ENCODE assay signal across 2 cellular contexts in the genomic region with DNA sequence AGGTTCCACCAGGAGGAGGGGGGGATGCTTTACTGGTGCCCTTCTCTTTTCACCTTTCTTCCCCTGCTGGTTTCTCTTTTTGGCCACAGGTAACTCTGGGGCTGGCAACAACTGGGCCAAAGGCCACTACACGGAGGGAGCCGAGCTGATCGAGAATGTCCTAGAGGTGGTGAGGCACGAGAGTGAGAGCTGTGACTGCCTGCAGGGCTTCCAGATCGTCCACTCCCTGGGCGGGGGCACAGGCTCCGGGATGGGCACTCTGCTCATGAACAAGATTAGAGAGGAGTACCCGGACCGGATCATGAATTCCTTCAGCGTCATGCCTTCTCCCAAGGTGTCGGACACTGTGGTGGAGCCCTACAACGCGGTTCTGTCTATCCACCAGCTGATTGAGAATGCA.
TF ChIP-seq lines count a peak whose summit lies in the region.

No MANE protein-coding gene starts in this region.

TF ChIP-seq in IMR-90, 13 proteins besides CTCF, POLR2A, EP300 and RAD21:
- no peak for TF ChIP-seq BHLHE40 (IDR thresholded peaks at IDR 0.05; ENCODE audit: low read depth, low read length)
- TF ChIP-seq RFX5 (IDR thresholded peaks at IDR 0.05; ENCODE audit: low read depth, low read length): no peak
- TF ChIP-seq NFE2L2 (IDR thresholded peaks at IDR 0.05; ENCODE audit: low read depth, low read length): no peak
- TF ChIP-seq SMC3 (IDR thresholded peaks at IDR 0.05; ENCODE audit: low read depth, low read length): no peak
- TF ChIP-seq, protein P1, sequence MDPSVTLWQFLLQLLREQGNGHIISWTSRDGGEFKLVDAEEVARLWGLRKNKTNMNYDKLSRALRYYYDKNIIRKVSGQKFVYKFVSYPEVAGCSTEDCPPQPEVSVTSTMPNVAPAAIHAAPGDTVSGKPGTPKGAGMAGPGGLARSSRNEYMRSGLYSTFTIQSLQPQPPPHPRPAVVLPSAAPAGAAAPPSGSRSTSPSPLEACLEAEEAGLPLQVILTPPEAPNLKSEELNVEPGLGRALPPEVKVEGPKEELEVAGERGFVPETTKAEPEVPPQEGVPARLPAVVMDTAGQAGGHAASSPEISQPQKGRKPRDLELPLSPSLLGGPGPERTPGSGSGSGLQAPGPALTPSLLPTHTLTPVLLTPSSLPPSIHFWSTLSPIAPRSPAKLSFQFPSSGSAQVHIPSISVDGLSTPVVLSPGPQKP (IDR thresholded peaks at IDR 0.05; ENCODE audit: borderline replicate concordance, low read depth, low read length): no peak
- TF ChIP-seq, protein P2, sequence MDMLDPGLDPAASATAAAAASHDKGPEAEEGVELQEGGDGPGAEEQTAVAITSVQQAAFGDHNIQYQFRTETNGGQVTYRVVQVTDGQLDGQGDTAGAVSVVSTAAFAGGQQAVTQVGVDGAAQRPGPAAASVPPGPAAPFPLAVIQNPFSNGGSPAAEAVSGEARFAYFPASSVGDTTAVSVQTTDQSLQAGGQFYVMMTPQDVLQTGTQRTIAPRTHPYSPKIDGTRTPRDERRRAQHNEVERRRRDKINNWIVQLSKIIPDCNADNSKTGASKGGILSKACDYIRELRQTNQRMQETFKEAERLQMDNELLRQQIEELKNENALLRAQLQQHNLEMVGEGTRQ (IDR thresholded peaks at IDR 0.05; ENCODE audit: low read depth, low read length): no peak
- no peak for TF ChIP-seq RCOR1 (IDR thresholded peaks at IDR 0.05; ENCODE audit: insufficient replicate concordance, low read length)
- TF ChIP-seq CEBPB (IDR thresholded peaks at IDR 0.05; ENCODE audit: low read depth, low read length): no peak

TF ChIP-seq in HepG2, 621 proteins besides CTCF, POLR2A, EP300 and RAD21 (continues in another document):
- TF ChIP-seq SRSF1 (optimal IDR thresholded peaks at IDR 0.05; ENCODE audit: low read depth, low read length): peak; percentile 7
- no peak for TF ChIP-seq THAP11 (CRISPR knock-in tag; IDR thresholded peaks at IDR 0.05)
- TF ChIP-seq, protein P3, sequence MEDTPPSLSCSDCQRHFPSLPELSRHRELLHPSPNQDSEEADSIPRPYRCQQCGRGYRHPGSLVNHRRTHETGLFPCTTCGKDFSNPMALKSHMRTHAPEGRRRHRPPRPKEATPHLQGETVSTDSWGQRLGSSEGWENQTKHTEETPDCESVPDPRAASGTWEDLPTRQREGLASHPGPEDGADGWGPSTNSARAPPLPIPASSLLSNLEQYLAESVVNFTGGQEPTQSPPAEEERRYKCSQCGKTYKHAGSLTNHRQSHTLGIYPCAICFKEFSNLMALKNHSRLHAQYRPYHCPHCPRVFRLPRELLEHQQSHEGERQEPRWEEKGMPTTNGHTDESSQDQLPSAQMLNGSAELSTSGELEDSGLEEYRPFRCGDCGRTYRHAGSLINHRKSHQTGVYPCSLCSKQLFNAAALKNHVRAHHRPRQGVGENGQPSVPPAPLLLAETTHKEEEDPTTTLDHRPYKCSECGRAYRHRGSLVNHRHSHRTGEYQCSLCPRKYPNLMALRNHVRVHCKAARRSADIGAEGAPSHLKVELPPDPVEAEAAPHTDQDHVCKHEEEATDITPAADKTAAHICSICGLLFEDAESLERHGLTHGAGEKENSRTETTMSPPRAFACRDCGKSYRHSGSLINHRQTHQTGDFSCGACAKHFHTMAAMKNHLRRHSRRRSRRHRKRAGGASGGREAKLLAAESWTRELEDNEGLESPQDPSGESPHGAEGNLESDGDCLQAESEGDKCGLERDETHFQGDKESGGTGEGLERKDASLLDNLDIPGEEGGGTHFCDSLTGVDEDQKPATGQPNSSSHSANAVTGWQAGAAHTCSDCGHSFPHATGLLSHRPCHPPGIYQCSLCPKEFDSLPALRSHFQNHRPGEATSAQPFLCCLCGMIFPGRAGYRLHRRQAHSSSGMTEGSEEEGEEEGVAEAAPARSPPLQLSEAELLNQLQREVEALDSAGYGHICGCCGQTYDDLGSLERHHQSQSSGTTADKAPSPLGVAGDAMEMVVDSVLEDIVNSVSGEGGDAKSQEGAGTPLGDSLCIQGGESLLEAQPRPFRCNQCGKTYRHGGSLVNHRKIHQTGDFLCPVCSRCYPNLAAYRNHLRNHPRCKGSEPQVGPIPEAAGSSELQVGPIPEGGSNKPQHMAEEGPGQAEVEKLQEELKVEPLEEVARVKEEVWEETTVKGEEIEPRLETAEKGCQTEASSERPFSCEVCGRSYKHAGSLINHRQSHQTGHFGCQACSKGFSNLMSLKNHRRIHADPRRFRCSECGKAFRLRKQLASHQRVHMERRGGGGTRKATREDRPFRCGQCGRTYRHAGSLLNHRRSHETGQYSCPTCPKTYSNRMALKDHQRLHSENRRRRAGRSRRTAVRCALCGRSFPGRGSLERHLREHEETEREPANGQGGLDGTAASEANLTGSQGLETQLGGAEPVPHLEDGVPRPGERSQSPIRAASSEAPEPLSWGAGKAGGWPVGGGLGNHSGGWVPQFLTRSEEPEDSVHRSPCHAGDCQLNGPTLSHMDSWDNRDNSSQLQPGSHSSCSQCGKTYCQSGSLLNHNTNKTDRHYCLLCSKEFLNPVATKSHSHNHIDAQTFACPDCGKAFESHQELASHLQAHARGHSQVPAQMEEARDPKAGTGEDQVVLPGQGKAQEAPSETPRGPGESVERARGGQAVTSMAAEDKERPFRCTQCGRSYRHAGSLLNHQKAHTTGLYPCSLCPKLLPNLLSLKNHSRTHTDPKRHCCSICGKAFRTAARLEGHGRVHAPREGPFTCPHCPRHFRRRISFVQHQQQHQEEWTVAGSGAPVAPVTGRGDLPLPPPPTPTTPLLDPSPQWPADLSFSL (CRISPR knock-in tag; IDR thresholded peaks at IDR 0.05): no peak
- TF ChIP-seq ZNF496 (CRISPR knock-in tag; IDR thresholded peaks at IDR 0.05; ENCODE audit: insufficient replicate concordance): no peak
- TF ChIP-seq, protein P4, sequence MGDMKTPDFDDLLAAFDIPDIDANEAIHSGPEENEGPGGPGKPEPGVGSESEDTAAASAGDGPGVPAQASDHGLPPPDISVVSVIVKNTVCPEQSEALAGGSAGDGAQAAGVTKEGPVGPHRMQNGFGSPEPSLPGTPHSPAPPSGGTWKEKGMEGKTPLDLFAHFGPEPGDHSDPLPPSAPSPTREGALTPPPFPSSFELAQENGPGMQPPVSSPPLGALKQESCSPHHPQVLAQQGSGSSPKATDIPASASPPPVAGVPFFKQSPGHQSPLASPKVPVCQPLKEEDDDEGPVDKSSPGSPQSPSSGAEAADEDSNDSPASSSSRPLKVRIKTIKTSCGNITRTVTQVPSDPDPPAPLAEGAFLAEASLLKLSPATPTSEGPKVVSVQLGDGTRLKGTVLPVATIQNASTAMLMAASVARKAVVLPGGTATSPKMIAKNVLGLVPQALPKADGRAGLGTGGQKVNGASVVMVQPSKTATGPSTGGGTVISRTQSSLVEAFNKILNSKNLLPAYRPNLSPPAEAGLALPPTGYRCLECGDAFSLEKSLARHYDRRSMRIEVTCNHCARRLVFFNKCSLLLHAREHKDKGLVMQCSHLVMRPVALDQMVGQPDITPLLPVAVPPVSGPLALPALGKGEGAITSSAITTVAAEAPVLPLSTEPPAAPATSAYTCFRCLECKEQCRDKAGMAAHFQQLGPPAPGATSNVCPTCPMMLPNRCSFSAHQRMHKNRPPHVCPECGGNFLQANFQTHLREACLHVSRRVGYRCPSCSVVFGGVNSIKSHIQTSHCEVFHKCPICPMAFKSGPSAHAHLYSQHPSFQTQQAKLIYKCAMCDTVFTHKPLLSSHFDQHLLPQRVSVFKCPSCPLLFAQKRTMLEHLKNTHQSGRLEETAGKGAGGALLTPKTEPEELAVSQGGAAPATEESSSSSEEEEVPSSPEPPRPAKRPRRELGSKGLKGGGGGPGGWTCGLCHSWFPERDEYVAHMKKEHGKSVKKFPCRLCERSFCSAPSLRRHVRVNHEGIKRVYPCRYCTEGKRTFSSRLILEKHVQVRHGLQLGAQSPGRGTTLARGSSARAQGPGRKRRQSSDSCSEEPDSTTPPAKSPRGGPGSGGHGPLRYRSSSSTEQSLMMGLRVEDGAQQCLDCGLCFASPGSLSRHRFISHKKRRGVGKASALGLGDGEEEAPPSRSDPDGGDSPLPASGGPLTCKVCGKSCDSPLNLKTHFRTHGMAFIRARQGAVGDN (CRISPR knock-in tag; IDR thresholded peaks at IDR 0.05): peak; percentile 9; the same call in 1 of the 2 replicates
- peak; percentile 28; the same call in 1 of the 2 replicates for TF ChIP-seq DNMT1 (CRISPR knock-in tag; IDR thresholded peaks at IDR 0.05)
- no peak for TF ChIP-seq SP2 (CRISPR knock-in tag; IDR thresholded peaks at IDR 0.05)
- no peak for TF ChIP-seq ZBTB42 (CRISPR knock-in tag; IDR thresholded peaks at IDR 0.05)
- no peak for TF ChIP-seq MXI1 (IDR thresholded peaks at IDR 0.05; ENCODE audit: borderline replicate concordance, low read depth, low read length)
- no peak for TF ChIP-seq KLF6 (CRISPR knock-in tag; IDR thresholded peaks at IDR 0.05)
- TF ChIP-seq, protein P5, sequence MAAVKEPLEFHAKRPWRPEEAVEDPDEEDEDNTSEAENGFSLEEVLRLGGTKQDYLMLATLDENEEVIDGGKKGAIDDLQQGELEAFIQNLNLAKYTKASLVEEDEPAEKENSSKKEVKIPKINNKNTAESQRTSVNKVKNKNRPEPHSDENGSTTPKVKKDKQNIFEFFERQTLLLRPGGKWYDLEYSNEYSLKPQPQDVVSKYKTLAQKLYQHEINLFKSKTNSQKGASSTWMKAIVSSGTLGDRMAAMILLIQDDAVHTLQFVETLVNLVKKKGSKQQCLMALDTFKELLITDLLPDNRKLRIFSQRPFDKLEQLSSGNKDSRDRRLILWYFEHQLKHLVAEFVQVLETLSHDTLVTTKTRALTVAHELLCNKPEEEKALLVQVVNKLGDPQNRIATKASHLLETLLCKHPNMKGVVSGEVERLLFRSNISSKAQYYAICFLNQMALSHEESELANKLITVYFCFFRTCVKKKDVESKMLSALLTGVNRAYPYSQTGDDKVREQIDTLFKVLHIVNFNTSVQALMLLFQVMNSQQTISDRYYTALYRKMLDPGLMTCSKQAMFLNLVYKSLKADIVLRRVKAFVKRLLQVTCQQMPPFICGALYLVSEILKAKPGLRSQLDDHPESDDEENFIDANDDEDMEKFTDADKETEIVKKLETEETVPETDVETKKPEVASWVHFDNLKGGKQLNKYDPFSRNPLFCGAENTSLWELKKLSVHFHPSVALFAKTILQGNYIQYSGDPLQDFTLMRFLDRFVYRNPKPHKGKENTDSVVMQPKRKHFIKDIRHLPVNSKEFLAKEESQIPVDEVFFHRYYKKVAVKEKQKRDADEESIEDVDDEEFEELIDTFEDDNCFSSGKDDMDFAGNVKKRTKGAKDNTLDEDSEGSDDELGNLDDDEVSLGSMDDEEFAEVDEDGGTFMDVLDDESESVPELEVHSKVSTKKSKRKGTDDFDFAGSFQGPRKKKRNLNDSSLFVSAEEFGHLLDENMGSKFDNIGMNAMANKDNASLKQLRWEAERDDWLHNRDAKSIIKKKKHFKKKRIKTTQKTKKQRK (IDR thresholded peaks at IDR 0.05; ENCODE audit: low read length): no peak
- no peak for TF ChIP-seq HNF4A (CRISPR knock-in tag; IDR thresholded peaks at IDR 0.05)
- no peak for TF ChIP-seq ZIK1 (CRISPR knock-in tag; IDR thresholded peaks at IDR 0.05; ENCODE audit: borderline replicate concordance, low read depth)
- TF ChIP-seq, protein P6, sequence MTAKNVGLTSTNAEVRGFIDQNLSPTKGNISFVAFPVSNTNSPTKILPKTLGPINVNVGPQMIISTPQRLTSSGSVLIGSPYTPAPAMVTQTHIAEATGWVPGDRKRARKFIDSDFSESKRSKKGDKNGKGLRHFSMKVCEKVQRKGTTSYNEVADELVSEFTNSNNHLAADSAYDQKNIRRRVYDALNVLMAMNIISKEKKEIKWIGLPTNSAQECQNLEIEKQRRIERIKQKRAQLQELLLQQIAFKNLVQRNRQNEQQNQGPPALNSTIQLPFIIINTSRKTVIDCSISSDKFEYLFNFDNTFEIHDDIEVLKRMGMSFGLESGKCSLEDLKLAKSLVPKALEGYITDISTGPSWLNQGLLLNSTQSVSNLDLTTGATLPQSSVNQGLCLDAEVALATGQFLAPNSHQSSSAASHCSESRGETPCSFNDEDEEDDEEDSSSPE (CRISPR knock-in tag; IDR thresholded peaks at IDR 0.05): no peak
- peak; percentile 46 for TF ChIP-seq RBFOX2 (IDR thresholded peaks at IDR 0.05; ENCODE audit: low read depth, low read length)
- no peak for TF ChIP-seq KDM6A (CRISPR knock-in tag; IDR thresholded peaks at IDR 0.05; ENCODE audit: low read depth)
- no peak for TF ChIP-seq HIVEP1 (CRISPR knock-in tag; IDR thresholded peaks at IDR 0.05)
- no peak for TF ChIP-seq CEBPG (CRISPR knock-in tag; IDR thresholded peaks at IDR 0.05)
- no peak for TF ChIP-seq GATAD2A (CRISPR knock-in tag; IDR thresholded peaks at IDR 0.05)
- no peak for TF ChIP-seq BHLHE40 (IDR thresholded peaks at IDR 0.05; ENCODE audit: low read length)
- no peak for TF ChIP-seq HOXD1 (CRISPR knock-in tag; IDR thresholded peaks at IDR 0.05)
- TF ChIP-seq JDP2 (CRISPR knock-in tag; IDR thresholded peaks at IDR 0.05; ENCODE audit: borderline replicate concordance): no peak
- TF ChIP-seq, protein P7, sequence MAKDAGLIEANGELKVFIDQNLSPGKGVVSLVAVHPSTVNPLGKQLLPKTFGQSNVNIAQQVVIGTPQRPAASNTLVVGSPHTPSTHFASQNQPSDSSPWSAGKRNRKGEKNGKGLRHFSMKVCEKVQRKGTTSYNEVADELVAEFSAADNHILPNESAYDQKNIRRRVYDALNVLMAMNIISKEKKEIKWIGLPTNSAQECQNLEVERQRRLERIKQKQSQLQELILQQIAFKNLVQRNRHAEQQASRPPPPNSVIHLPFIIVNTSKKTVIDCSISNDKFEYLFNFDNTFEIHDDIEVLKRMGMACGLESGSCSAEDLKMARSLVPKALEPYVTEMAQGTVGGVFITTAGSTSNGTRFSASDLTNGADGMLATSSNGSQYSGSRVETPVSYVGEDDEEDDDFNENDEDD (CRISPR knock-in tag; IDR thresholded peaks at IDR 0.05; ENCODE audit: borderline replicate concordance): no peak
- TF ChIP-seq, protein P8, sequence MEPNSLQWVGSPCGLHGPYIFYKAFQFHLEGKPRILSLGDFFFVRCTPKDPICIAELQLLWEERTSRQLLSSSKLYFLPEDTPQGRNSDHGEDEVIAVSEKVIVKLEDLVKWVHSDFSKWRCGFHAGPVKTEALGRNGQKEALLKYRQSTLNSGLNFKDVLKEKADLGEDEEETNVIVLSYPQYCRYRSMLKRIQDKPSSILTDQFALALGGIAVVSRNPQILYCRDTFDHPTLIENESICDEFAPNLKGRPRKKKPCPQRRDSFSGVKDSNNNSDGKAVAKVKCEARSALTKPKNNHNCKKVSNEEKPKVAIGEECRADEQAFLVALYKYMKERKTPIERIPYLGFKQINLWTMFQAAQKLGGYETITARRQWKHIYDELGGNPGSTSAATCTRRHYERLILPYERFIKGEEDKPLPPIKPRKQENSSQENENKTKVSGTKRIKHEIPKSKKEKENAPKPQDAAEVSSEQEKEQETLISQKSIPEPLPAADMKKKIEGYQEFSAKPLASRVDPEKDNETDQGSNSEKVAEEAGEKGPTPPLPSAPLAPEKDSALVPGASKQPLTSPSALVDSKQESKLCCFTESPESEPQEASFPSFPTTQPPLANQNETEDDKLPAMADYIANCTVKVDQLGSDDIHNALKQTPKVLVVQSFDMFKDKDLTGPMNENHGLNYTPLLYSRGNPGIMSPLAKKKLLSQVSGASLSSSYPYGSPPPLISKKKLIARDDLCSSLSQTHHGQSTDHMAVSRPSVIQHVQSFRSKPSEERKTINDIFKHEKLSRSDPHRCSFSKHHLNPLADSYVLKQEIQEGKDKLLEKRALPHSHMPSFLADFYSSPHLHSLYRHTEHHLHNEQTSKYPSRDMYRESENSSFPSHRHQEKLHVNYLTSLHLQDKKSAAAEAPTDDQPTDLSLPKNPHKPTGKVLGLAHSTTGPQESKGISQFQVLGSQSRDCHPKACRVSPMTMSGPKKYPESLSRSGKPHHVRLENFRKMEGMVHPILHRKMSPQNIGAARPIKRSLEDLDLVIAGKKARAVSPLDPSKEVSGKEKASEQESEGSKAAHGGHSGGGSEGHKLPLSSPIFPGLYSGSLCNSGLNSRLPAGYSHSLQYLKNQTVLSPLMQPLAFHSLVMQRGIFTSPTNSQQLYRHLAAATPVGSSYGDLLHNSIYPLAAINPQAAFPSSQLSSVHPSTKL (CRISPR knock-in tag; IDR thresholded peaks at IDR 0.05): no peak
- TF ChIP-seq ZBTB7B (CRISPR knock-in tag; IDR thresholded peaks at IDR 0.05): no peak
- no peak for TF ChIP-seq CCDC6 (CRISPR knock-in tag; IDR thresholded peaks at IDR 0.05)
- no peak for TF ChIP-seq MBNL3 (CRISPR knock-in tag; conservative IDR thresholded peaks at IDR 0.05)
- TF ChIP-seq, protein P9, sequence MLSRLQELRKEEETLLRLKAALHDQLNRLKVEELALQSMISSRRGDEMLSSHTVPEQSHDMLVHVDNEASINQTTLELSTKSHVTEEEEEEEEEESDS (CRISPR knock-in tag; IDR thresholded peaks at IDR 0.05; ENCODE audit: borderline replicate concordance): no peak
